Comparison of ENCODE assay signal across 8 cellular contexts in genomic region chr3:119322523-119323400, GRCh38. TPM values are rescaled to one million over a fixed set of nuclear protein-coding genes. Genes with fewer than 3 reads are reported as not detected.
DNase-seq lines count a peak whose midpoint lies in the region; ATAC-seq lines count a peak whose summit lies in the region.

No MANE protein-coding gene starts in this region.

- peak overlapping the region; percentile 96 to 99 (median 97) for H3K27ac Mint-ChIP-seq in CD4-positive, CD25-positive, alpha-beta regulatory T cell
- peak overlapping the region; percentile 73 for H3K27ac Mint-ChIP-seq in activated CD4-positive, alpha-beta memory T cell treated with anti-CD3 and anti-CD28 coated beads, Interleukin-2, amount 10 ng/mL, durations not matched to agents 7 days and 5 days

- CTCF ChIA-PET in activated CD4-positive, alpha-beta memory T cell treated with anti-CD3 and anti-CD28 coated beads, Interleukin-2, amount 10 ng/mL, durations not matched to agents 7 days and 5 days (lab: Charles Lee): interaction anchor here (1.0 to 2.2 kb wide), 4 partner anchors 17 to 82 kb away, joined by 3 to 7 read pairs (median 4); partner anchors contain the start of gene B4GALT4

- H3K9me3 ChIP-seq in CD4-positive, CD25-positive, alpha-beta regulatory T cell (ENCODE audit: control insufficient read depth in 2 of 2, low read length in 2 of 2): no peaks in the 10 kb centered on the region
- no peaks in the 10 kb centered on the region for H3K9me3 ChIP-seq in ectodermal cell (ENCODE audit: control insufficient read depth, low read length)

- peak overlapping the region; percentile 93 for H3K27ac ChIP-seq in CD4-positive, CD25-positive, alpha-beta regulatory T cell (ENCODE audit: insufficient read depth, low read length, poor library complexity, severe bottlenecking)
- no peak overlapping the region for H3K27ac ChIP-seq in ectodermal cell (ENCODE audit: insufficient read depth, low read depth, low read length, poor library complexity, severe bottlenecking)

- H3K4me1 Mint-ChIP-seq in CD4-positive, CD25-positive, alpha-beta regulatory T cell: peaks cover 10 to 44% (median 23%) of the 10 kb centered on the region in 4 donors
- H3K4me1 Mint-ChIP-seq in activated CD4-positive, alpha-beta memory T cell treated with anti-CD3 and anti-CD28 coated beads, Interleukin-2, amount 10 ng/mL, durations not matched to agents 7 days and 5 days: peaks cover 19% of the 10 kb centered on the region

- H3K9me3 Mint-ChIP-seq in CD4-positive, CD25-positive, alpha-beta regulatory T cell: no peaks in the 10 kb centered on the region
- H3K9me3 Mint-ChIP-seq in activated CD4-positive, alpha-beta memory T cell treated with anti-CD3 and anti-CD28 coated beads, Interleukin-2, amount 10 ng/mL, durations not matched to agents 7 days and 5 days: no peaks in the 10 kb centered on the region

- WGBS in ectodermal cell, 2 experiments: 1% methylated on average over 84 of the region's 84 CpGs

- H3K4me3 ChIP-seq in CD4-positive, CD25-positive, alpha-beta regulatory T cell (ENCODE audit: low read depth, low read length): peak overlapping the region; percentile 87
- H3K4me3 ChIP-seq in ectodermal cell (ENCODE audit: insufficient read depth, low read depth, low read length): peak overlapping the region; percentile 56

- DNase-seq in CD4-positive, CD25-positive, alpha-beta regulatory T cell: peak; percentile 79 to 92 (median 86)
- peak; percentile 45 for DNase-seq in NCI-H82 treated with DMSO at 0.1 percent for 48 hours (lab: John Stamatoyannopoulos, UW; ENCODE audit: unreplicated experiment)
- DNase-seq in activated CD4-positive, alpha-beta memory T cell treated with anti-CD3 and anti-CD28 coated beads, Interleukin-2, amount 10 ng/mL, durations not matched to agents 7 days and 5 days: peak; percentile 93
- peak; percentile 81 for DNase-seq in medulla oblongata (ENCODE audit: extremely low spot score)
- peak; percentile 84 for DNase-seq in stimulated activated CD8-positive, alpha-beta memory T cell treated with anti-CD3 and anti-CD28 coated beads, Interleukin-12 subunit alpha, Interleukin-12 subunit beta, amount 100 ng/mL, for 1 hour (ENCODE audit: low read depth)

- POLR2A ChIA-PET in activated CD4-positive, alpha-beta memory T cell treated with anti-CD3 and anti-CD28 coated beads, Interleukin-2, amount 10 ng/mL, durations not matched to agents 7 days and 5 days (lab: Charles Lee): interaction anchor here (0.6 to 2.3 kb wide), 14 partner anchors 10 to 773 kb away, joined by 3 to 60 read pairs (median 4); partner anchors contain the start of genes ARHGAP31, COX17, TIMMDC1 and TMEM39A

- peaks cover 4% of the 10 kb centered on the region for H3K36me3 Mint-ChIP-seq in CD4-positive, CD25-positive, alpha-beta regulatory T cell
- H3K36me3 Mint-ChIP-seq in activated CD4-positive, alpha-beta memory T cell treated with anti-CD3 and anti-CD28 coated beads, Interleukin-2, amount 10 ng/mL, durations not matched to agents 7 days and 5 days (ENCODE audit: low read depth): no peaks in the 10 kb centered on the region

- peaks cover 4% of the 10 kb centered on the region for H3K27me3 Mint-ChIP-seq in CD4-positive, CD25-positive, alpha-beta regulatory T cell
- H3K27me3 Mint-ChIP-seq in activated CD4-positive, alpha-beta memory T cell treated with anti-CD3 and anti-CD28 coated beads, Interleukin-2, amount 10 ng/mL, durations not matched to agents 7 days and 5 days: peaks cover 24% of the 10 kb centered on the region

- ATAC-seq in CD4-positive, CD25-positive, alpha-beta regulatory T cell (ENCODE audit: low read depth in 2 of 2): peak; percentile 81 to 87
- peak; percentile 85 for ATAC-seq in GM19372 (IDR thresholded peaks at IDR 0.05; ENCODE audit: low read depth, unreplicated experiment)
- peak; percentile 76 for ATAC-seq in HG03520 (IDR thresholded peaks at IDR 0.05; ENCODE audit: unreplicated experiment)

- no peaks in the 10 kb centered on the region for H3K27me3 ChIP-seq in CD4-positive, CD25-positive, alpha-beta regulatory T cell (ENCODE audit: control insufficient read depth, insufficient read depth, low read length)
- peaks cover 38% of the 10 kb centered on the region for H3K27me3 ChIP-seq in ectodermal cell (ENCODE audit: control insufficient read depth, insufficient read depth, low read length, poor library complexity, severe bottlenecking)

- H3K4me1 ChIP-seq in CD4-positive, CD25-positive, alpha-beta regulatory T cell (ENCODE audit: control insufficient read depth, insufficient read depth, low read length, poor library complexity, severe bottlenecking): peaks cover 20% of the 10 kb centered on the region
- H3K4me1 ChIP-seq in ectodermal cell (ENCODE audit: control insufficient read depth, insufficient read depth, low read length): peaks cover 4% of the 10 kb centered on the region

- H3K36me3 ChIP-seq in CD4-positive, CD25-positive, alpha-beta regulatory T cell (ENCODE audit: control insufficient read depth, insufficient read depth, low read length): no peaks in the 10 kb centered on the region
- H3K36me3 ChIP-seq in ectodermal cell (ENCODE audit: control insufficient read depth, insufficient read depth, low read length): no peaks in the 10 kb centered on the region

- peak overlapping the region; percentile 92 to 94 (median 92) for H3K4me3 Mint-ChIP-seq in CD4-positive, CD25-positive, alpha-beta regulatory T cell
- peak overlapping the region; percentile 68 for H3K4me3 Mint-ChIP-seq in activated CD4-positive, alpha-beta memory T cell treated with anti-CD3 and anti-CD28 coated beads, Interleukin-2, amount 10 ng/mL, durations not matched to agents 7 days and 5 days

RNA-seq across cellular contexts. Expression of gene ARHGAP31, which starts 28.6 kb away (rescaled TPM):
- total RNA-seq in CD4-positive, CD25-positive, alpha-beta regulatory T cell: 13.6 TPM
- polyA plus RNA-seq in CD4-positive, CD25-positive, alpha-beta regulatory T cell: 1 to 10 TPM; 2.6 to 5.1 (median 4.1) TPM
- total RNA-seq in activated CD4-positive, alpha-beta memory T cell treated with anti-CD3 and anti-CD28 coated beads, Interleukin-2, amount 10 ng/mL, durations not matched to agents 7 days and 5 days: 1 to 10 TPM; 3.7 to 4.5 TPM
- polyA plus RNA-seq in ectodermal cell (2013, experiment 1 of 4): 0.65 TPM
- polyA plus RNA-seq in ectodermal cell (2013, experiment 2 of 4): 0.66 TPM
- 0.64 TPM for polyA plus RNA-seq in ectodermal cell (2013, experiment 3 of 4)
- 0.65 TPM for polyA plus RNA-seq in ectodermal cell (2013, experiment 4 of 4)
